Comparison of ENCODE assay signal across 1 cellular context in genomic region chr6:109096198-109096597, GRCh38.
TF ChIP-seq lines count a peak whose summit lies in the region.

No MANE protein-coding gene starts in this region.

TF ChIP-seq in IMR-90, 13 proteins besides CTCF, POLR2A, EP300 and RAD21:
- TF ChIP-seq, protein P1, sequence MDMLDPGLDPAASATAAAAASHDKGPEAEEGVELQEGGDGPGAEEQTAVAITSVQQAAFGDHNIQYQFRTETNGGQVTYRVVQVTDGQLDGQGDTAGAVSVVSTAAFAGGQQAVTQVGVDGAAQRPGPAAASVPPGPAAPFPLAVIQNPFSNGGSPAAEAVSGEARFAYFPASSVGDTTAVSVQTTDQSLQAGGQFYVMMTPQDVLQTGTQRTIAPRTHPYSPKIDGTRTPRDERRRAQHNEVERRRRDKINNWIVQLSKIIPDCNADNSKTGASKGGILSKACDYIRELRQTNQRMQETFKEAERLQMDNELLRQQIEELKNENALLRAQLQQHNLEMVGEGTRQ (IDR thresholded peaks at IDR 0.05; ENCODE audit: low read depth, low read length), result no peak
- TF ChIP-seq RCOR1 (IDR thresholded peaks at IDR 0.05; ENCODE audit: insufficient replicate concordance, low read length), result no peak
- TF ChIP-seq MXI1 (IDR thresholded peaks at IDR 0.05; ENCODE audit: borderline replicate concordance, low read depth, low read length), result no peak
- TF ChIP-seq CEBPB (IDR thresholded peaks at IDR 0.05; ENCODE audit: low read depth, low read length), result no peak
- TF ChIP-seq ELK1 (IDR thresholded peaks at IDR 0.05; ENCODE audit: borderline replicate concordance, low read depth, low read length), result no peak
- no peak for TF ChIP-seq NFE2L2 (IDR thresholded peaks at IDR 0.05; ENCODE audit: low read depth, low read length)
